ENCODE assay signal across 15 cellular contexts in genomic region chr5:133321833-133322420, GRCh38.
DNase-seq lines count a peak whose midpoint lies in the region; ATAC-seq, FAIRE-seq and TF ChIP-seq lines count a peak whose summit lies in the region.
"Had no signal": no experiment of that assay in that cellular context is flagged by ENCODE, and none has a peak within 500 bp of the region (broad histone marks: within the 10 kb centered on the region; RNA-seq: fewer than 3 reads in every experiment).

No MANE protein-coding gene starts in this region.

- H3K4me3 Mint-ChIP-seq in naive thymus-derived CD4-positive, alpha-beta T cell: no peak overlapping the region
- H3K4me3 Mint-ChIP-seq: CD14-positive monocyte, HFFc6 had no signal

- no peaks in the 10 kb centered on the region for H3K36me3 ChIP-seq in naive thymus-derived CD4-positive, alpha-beta T cell (ENCODE audit: control insufficient read depth in 2 of 3, insufficient read depth in 3 of 3, low read length in 3 of 3)

- peak overlapping the region in 2 of 9 donors; percentile 25 to 29 for H3K27ac Mint-ChIP-seq in naive thymus-derived CD4-positive, alpha-beta T cell
- H3K27ac Mint-ChIP-seq: CD14-positive monocyte, HFFc6 had no signal

- H3K4me1 ChIP-seq in naive thymus-derived CD4-positive, alpha-beta T cell (ENCODE audit: control insufficient read depth in 2 of 2, insufficient read depth in 2 of 2, low read length in 2 of 2): no peaks in the 10 kb centered on the region

- no peaks in the 10 kb centered on the region for H3K36me3 Mint-ChIP-seq in naive thymus-derived CD4-positive, alpha-beta T cell
- H3K36me3 Mint-ChIP-seq: CD14-positive monocyte had no signal

- POLR2A ChIA-PET in naive thymus-derived CD4-positive, alpha-beta T cell (lab: Charles Lee): no interaction called here

- H3K4me1 Mint-ChIP-seq in naive thymus-derived CD4-positive, alpha-beta T cell: peaks cover 0 to 10% (median 2%) of the 10 kb centered on the region in 7 donors
- H3K4me1 Mint-ChIP-seq: CD14-positive monocyte had no signal

- no peak overlapping the region for H3K27ac ChIP-seq in naive thymus-derived CD4-positive, alpha-beta T cell (ENCODE audit: low read depth, low read length)
- H3K27ac ChIP-seq: VCaP had no signal

- H3K27me3 Mint-ChIP-seq in naive thymus-derived CD4-positive, alpha-beta T cell: no peaks in the 10 kb centered on the region

- no peak overlapping the region for H3K4me3 ChIP-seq in naive thymus-derived CD4-positive, alpha-beta T cell (ENCODE audit: low read length)

- DNase-seq in GM12891 (ENCODE audit: insufficient read length, low spot score) (no peak), NCI-H2029 (lab: John Stamatoyannopoulos, UW) (no peak), NCI-H187 treated with DMSO at 0.1 percent for 48 hours (lab: John Stamatoyannopoulos, UW) (no peak), NCI-H1694 (lab: John Stamatoyannopoulos, UW) (no peak), DMS 273 (lab: John Stamatoyannopoulos, UW; ENCODE audit: unreplicated experiment) (no peak)
- peak in 2 of 9 donors; percentile 44 to 50 for DNase-seq in naive thymus-derived CD4-positive, alpha-beta T cell
- DNase-seq: HFFc6, hypothalamus, NCI-H2171 treated with DMSO at 0.1 percent for 48 hours, RPMI8226 had no signal

- peak; percentile 69 for FAIRE-seq in GM12891 (lab: Jason Lieb, UNC)
- FAIRE-seq: endometrium had no signal

- no peak for TF ChIP-seq POLR2A in GM12891 (IDR thresholded peaks at IDR 0.05; ENCODE audit: low read depth, low read length)

- no peaks in the 10 kb centered on the region for H3K27me3 ChIP-seq in naive thymus-derived CD4-positive, alpha-beta T cell (ENCODE audit: control insufficient read depth in 2 of 2, insufficient read depth in 2 of 2, low read length in 2 of 2)

- intact Hi-C loops in naive thymus-derived CD4-positive, alpha-beta T cell (cut with micrococcal nuclease): no loop called here

- CTCF ChIA-PET in naive thymus-derived CD4-positive, alpha-beta T cell (lab: Charles Lee): no interaction called here

- peak; percentile 47 for ATAC-seq in GM19395 (IDR thresholded peaks at IDR 0.05; ENCODE audit: unreplicated experiment)
- ATAC-seq in HG03558 (IDR thresholded peaks at IDR 0.05; ENCODE audit: extremely low read depth, unreplicated experiment): peak; percentile 26
- ATAC-seq in naive thymus-derived CD4-positive, alpha-beta T cell: peak; percentile 60

- no peaks in the 10 kb centered on the region for H3K9me3 Mint-ChIP-seq in naive thymus-derived CD4-positive, alpha-beta T cell
- H3K9me3 Mint-ChIP-seq: CD14-positive monocyte, HFFc6 had no signal

- no peaks in the 10 kb centered on the region for H3K9me3 ChIP-seq in naive thymus-derived CD4-positive, alpha-beta T cell (ENCODE audit: control insufficient read depth in 2 of 3, low read length in 3 of 3)

TF ChIP-seq in GM12891, 5 proteins besides CTCF, POLR2A, EP300 and RAD21:
- TF ChIP-seq POU2F2 (IDR thresholded peaks at IDR 0.05; ENCODE audit: low read depth, low read length): no peak
- no peak for TF ChIP-seq TAF1 (IDR thresholded peaks at IDR 0.05; ENCODE audit: low read depth, low read length)
- no peak for TF ChIP-seq PAX5 (IDR thresholded peaks at IDR 0.05; ENCODE audit: insufficient read depth, low read length, severe bottlenecking)
- no peak for TF ChIP-seq POLR2AphosphoS5 (IDR thresholded peaks at IDR 0.05; ENCODE audit: low read depth, low read length)
- TF ChIP-seq SPI1 (IDR thresholded peaks at IDR 0.05; ENCODE audit: low read depth, low read length): no peak
